Comparison of ENCODE assay signal across 22 cellular contexts in the genomic region with DNA sequence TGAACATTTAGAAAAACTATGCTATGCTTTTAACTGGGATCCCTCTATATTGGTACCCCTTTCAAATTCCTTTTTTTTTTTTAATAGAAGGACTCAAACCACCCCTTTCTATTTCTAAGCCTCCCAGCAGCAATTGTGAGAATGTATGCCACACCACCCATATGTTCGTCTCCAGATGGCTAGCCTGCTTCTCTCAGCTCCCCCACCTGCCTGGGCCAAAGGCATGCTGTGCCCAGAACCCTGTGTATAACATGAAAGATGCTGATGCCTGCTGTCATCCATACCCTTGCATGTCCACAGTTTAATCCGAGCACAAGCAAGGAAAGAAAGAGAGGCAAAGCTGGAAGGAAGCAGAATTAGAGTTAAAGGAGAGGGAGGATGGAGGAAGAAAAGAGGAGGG.
DNase-seq lines count a peak whose midpoint lies in the region; TF ChIP-seq lines count a peak whose summit lies in the region.
"Had no signal": no experiment of that assay in that cellular context is flagged by ENCODE, and none has a peak within 500 bp of the region (broad histone marks: within the 10 kb centered on the region; RNA-seq: fewer than 3 reads in every experiment).

No MANE protein-coding gene starts in this region.

- H3K79me2 ChIP-seq in OCI-LY3 (ENCODE audit: low read length) (no peaks in the 10 kb centered on the region), SK-N-SH (ENCODE audit: insufficient read depth) (no peaks in the 10 kb centered on the region)

- H3K4me3 ChIP-seq in OCI-LY3 (ENCODE audit: low read length): no peak overlapping the region
- peak overlapping the region; percentile 34 for H3K4me3 ChIP-seq in endodermal cell (ENCODE audit: low read length)
- H3K4me3 ChIP-seq in SK-N-SH (ENCODE audit: low read depth in 2 of 2, low read length in 1 of 2): no peak overlapping the region
- H3K4me3 ChIP-seq: SJSA1 had no signal

- no peaks in the 10 kb centered on the region for H3K4me1 Mint-ChIP-seq in endodermal cell
- H3K4me1 Mint-ChIP-seq: CD14-positive monocyte had no signal

- CTCF ChIA-PET in SK-N-SH (lab: Yijun Ruan, JAX): no interaction called here

- H3K4me1 ChIP-seq in OCI-LY3 (ENCODE audit: low read length): peaks cover 9% of the 10 kb centered on the region
- H3K4me1 ChIP-seq in endodermal cell (ENCODE audit: control insufficient read depth, insufficient read depth, low read length): no peaks in the 10 kb centered on the region
- H3K4me1 ChIP-seq in SK-N-SH (ENCODE audit: control insufficient read depth in 1 of 2, insufficient read depth in 2 of 2, low read depth in 1 of 2, low read length in 1 of 2): no peaks in the 10 kb centered on the region
- H3K4me1 ChIP-seq: BE2C, SJSA1 had no signal

- H3K9me3 Mint-ChIP-seq in endodermal cell: no peaks in the 10 kb centered on the region

- 0 out of 2 replicates have a peak overlapping the region, but pooled peaks have one; percentile 16 for H2AFZ ChIP-seq in OCI-LY3 (ENCODE audit: low read depth, low read length)
- no peak overlapping the region for H2AFZ ChIP-seq in SK-N-SH (ENCODE audit: low read depth)

- no peaks in the 10 kb centered on the region for H3K36me3 Mint-ChIP-seq in endodermal cell (ENCODE audit: low read depth)
- H3K36me3 Mint-ChIP-seq: CD14-positive monocyte had no signal

- H3K27ac Mint-ChIP-seq in endodermal cell: no peak overlapping the region
- H3K27ac Mint-ChIP-seq: CD14-positive monocyte had no signal

- H3K4me2 ChIP-seq in OCI-LY3 (ENCODE audit: low read length): no peak overlapping the region
- no peak overlapping the region for H3K4me2 ChIP-seq in SK-N-SH

- no peaks in the 10 kb centered on the region for H3K9me2 ChIP-seq in SK-N-SH

- H3K36me3 ChIP-seq in OCI-LY3 (replicated peaks; ENCODE audit: low read depth, low read length) (no peaks in the 10 kb centered on the region), endodermal cell (ENCODE audit: control insufficient read depth, insufficient read depth, low read length) (no peaks in the 10 kb centered on the region), SK-N-SH (replicated peaks in 1 of 2; ENCODE audit: control insufficient read depth in 1 of 2, insufficient read depth in 2 of 2, low read length in 1 of 2) (no peaks in the 10 kb centered on the region)
- H3K36me3 ChIP-seq: BE2C, SJSA1 had no signal

- POLR2A ChIA-PET in SK-N-SH (lab: Yijun Ruan, JAX): no interaction called here

- TF ChIP-seq RAD21 in SK-N-SH (IDR thresholded peaks at IDR 0.05; ENCODE audit: low read length): no peak

- no peak for TF ChIP-seq EP300 in SK-N-SH (IDR thresholded peaks at IDR 0.05; ENCODE audit: borderline replicate concordance in 1 of 2, low read depth in 1 of 2, low read length in 1 of 2)

- H3F3A ChIP-seq in SK-N-SH (replicated peaks; ENCODE audit: insufficient read depth): no peaks in the 10 kb centered on the region

- H3K27me3 ChIP-seq in OCI-LY3 (ENCODE audit: low read depth, low read length) (no peaks in the 10 kb centered on the region), endodermal cell (ENCODE audit: control insufficient read depth, insufficient read depth, low read length, poor library complexity, severe bottlenecking) (no peaks in the 10 kb centered on the region), SK-N-SH (ENCODE audit: insufficient read depth) (no peaks in the 10 kb centered on the region)
- H3K27me3 ChIP-seq: BE2C, SJSA1 had no signal

- H3K9ac ChIP-seq in OCI-LY3 (ENCODE audit: low read length) (no peak overlapping the region), endodermal cell (ENCODE audit: extremely low read depth, low read length, poor library complexity, severe bottlenecking) (no peak overlapping the region), SK-N-SH (no peak overlapping the region)

- no peak overlapping the region for H3K4me3 Mint-ChIP-seq in endodermal cell
- H3K4me3 Mint-ChIP-seq: CD14-positive monocyte had no signal

- no peaks in the 10 kb centered on the region for H3K27me3 Mint-ChIP-seq in endodermal cell (ENCODE audit: insufficient read depth)

- H4K20me1 ChIP-seq in OCI-LY3 (ENCODE audit: insufficient read depth, low read length): no peaks in the 10 kb centered on the region
- no peaks in the 10 kb centered on the region for H4K20me1 ChIP-seq in SK-N-SH (ENCODE audit: insufficient read depth)

- H3K27ac ChIP-seq in OCI-LY3 (ENCODE audit: low read length): no peak overlapping the region
- no peak overlapping the region for H3K27ac ChIP-seq in endodermal cell (ENCODE audit: low read depth, low read length)
- H3K27ac ChIP-seq in SK-N-SH (ENCODE audit: low read depth in 2 of 2, low read length in 1 of 2): no peak overlapping the region
- H3K27ac ChIP-seq: SJSA1 had no signal

- DNase-seq in DMS 273 (lab: John Stamatoyannopoulos, UW; ENCODE audit: unreplicated experiment): peak; percentile 92
- DNase-seq in NCI-H2171 treated with DMSO at 0.1 percent for 48 hours (lab: John Stamatoyannopoulos, UW): peak; percentile 86
- DNase-seq in endodermal cell: no peak
- no peak for DNase-seq in activated T-cell treated with anti-CD3 and anti-CD28 coated beads, Interleukin-2, amount 50 U/mL, for 1 hour
- no peak for DNase-seq in stimulated activated CD4-positive, alpha-beta T cell treated with anti-CD3 and anti-CD28 coated beads, Interleukin-1b, Interleukin-23, amount 100 ng/mL, for 48 hours
- DNase-seq in SK-N-SH: no peak
- no peak for DNase-seq in dermis blood vessel endothelial cell
- DNase-seq: 8988T, ACHN, BE2C, Calu3, DMS53, NCI-H1092 treated with DMSO at 0.1 percent for 48 hours, NCI-H1436, NCI-H1930, NCI-H2107, NCI-H446 treated with DMSO at 0.1 percent for 48 hours, Right ventricle myocardium superior, RPMI8226 had no signal

- TF ChIP-seq CTCF in OCI-LY3 (IDR thresholded peaks at IDR 0.05; ENCODE audit: low read depth, low read length) (no peak), endodermal cell (conservative IDR thresholded peaks at IDR 0.05) (no peak), SK-N-SH (IDR thresholded peaks at IDR 0.05) (no peak)

- 72 to 75% methylated on average over 1 to 2 of the region's 2 CpGs for WGBS in endodermal cell (ENCODE audit: insufficient coverage in 1 of 2, insufficient read length in 1 of 2), 2 experiments
- 4% methylated on average over 2 of the region's 2 CpGs for WGBS in SK-N-SH (ENCODE audit: low lambda C conversion rate)

- H3K9me3 ChIP-seq in OCI-LY3 (ENCODE audit: insufficient read depth, low read length) (peaks cover 6% of the 10 kb centered on the region; the same call in 1 of the 2 replicates), endodermal cell (ENCODE audit: control insufficient read depth, low read length) (peaks cover 81% of the 10 kb centered on the region), SK-N-SH (no peaks in the 10 kb centered on the region)
- H3K9me3 ChIP-seq: BE2C had no signal

TF ChIP-seq in SK-N-SH, 30 proteins besides CTCF, POLR2A, EP300 and RAD21:
- TF ChIP-seq YY1 (IDR thresholded peaks at IDR 0.05; ENCODE audit: low read depth) (no peak), EZH2phosphoT487 (IDR thresholded peaks at IDR 0.05; ENCODE audit: borderline replicate concordance, low read depth) (no peak), FOXM1 (IDR thresholded peaks at IDR 0.05; ENCODE audit: low read depth) (no peak), RCOR1 (IDR thresholded peaks at IDR 0.05; ENCODE audit: low read length) (no peak), FOXJ3 (CRISPR knock-in tag; IDR thresholded peaks at IDR 0.05) (no peak)
- TF ChIP-seq, protein P1, sequence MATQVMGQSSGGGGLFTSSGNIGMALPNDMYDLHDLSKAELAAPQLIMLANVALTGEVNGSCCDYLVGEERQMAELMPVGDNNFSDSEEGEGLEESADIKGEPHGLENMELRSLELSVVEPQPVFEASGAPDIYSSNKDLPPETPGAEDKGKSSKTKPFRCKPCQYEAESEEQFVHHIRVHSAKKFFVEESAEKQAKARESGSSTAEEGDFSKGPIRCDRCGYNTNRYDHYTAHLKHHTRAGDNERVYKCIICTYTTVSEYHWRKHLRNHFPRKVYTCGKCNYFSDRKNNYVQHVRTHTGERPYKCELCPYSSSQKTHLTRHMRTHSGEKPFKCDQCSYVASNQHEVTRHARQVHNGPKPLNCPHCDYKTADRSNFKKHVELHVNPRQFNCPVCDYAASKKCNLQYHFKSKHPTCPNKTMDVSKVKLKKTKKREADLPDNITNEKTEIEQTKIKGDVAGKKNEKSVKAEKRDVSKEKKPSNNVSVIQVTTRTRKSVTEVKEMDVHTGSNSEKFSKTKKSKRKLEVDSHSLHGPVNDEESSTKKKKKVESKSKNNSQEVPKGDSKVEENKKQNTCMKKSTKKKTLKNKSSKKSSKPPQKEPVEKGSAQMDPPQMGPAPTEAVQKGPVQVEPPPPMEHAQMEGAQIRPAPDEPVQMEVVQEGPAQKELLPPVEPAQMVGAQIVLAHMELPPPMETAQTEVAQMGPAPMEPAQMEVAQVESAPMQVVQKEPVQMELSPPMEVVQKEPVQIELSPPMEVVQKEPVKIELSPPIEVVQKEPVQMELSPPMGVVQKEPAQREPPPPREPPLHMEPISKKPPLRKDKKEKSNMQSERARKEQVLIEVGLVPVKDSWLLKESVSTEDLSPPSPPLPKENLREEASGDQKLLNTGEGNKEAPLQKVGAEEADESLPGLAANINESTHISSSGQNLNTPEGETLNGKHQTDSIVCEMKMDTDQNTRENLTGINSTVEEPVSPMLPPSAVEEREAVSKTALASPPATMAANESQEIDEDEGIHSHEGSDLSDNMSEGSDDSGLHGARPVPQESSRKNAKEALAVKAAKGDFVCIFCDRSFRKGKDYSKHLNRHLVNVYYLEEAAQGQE (IDR thresholded peaks at IDR 0.05; ENCODE audit: low read depth, low read length): no peak
- TF ChIP-seq, protein P2, sequence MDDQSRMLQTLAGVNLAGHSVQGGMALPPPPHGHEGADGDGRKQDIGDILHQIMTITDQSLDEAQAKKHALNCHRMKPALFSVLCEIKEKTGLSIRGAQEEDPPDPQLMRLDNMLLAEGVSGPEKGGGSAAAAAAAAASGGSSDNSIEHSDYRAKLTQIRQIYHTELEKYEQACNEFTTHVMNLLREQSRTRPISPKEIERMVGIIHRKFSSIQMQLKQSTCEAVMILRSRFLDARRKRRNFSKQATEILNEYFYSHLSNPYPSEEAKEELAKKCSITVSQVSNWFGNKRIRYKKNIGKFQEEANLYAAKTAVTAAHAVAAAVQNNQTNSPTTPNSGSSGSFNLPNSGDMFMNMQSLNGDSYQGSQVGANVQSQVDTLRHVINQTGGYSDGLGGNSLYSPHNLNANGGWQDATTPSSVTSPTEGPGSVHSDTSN (IDR thresholded peaks at IDR 0.05): no peak

Comparison
In these comparisons a context has a peak if more than half of its experiments do, and no peak if none do; other contexts are left out.
1. DNase-seq: peak in DMS 273 (single experiment) and NCI-H2171 treated with DMSO at 0.1 percent for 48 hours (single experiment); none in endodermal cell (single experiment), activated T-cell treated with anti-CD3 and anti-CD28 coated beads, Interleukin-2, amount 50 U/mL, for 1 hour (single experiment), stimulated activated CD4-positive, alpha-beta T cell treated with anti-CD3 and anti-CD28 coated beads, Interleukin-1b, Interleukin-23, amount 100 ng/mL, for 48 hours (single experiment), SK-N-SH (single experiment) and dermis blood vessel endothelial cell (single experiment).